In genomic region chr17:41767324-41768042, GRCh38 we compare ENCODE assay signal across 1 cellular context.
TF ChIP-seq lines count a peak whose summit lies in the region.

No MANE protein-coding gene starts in this region.

TF ChIP-seq in SK-N-SH, 30 proteins besides CTCF, POLR2A, EP300 and RAD21 (continued from another document):
- TF ChIP-seq ZBTB33 (IDR thresholded peaks at IDR 0.05; ENCODE audit: borderline replicate concordance, low read depth) (no peak), IRF3 (IDR thresholded peaks at IDR 0.05; ENCODE audit: low read depth, low read length) (no peak)
